34 cellular contexts compared by ENCODE assay signal in the genomic region with DNA sequence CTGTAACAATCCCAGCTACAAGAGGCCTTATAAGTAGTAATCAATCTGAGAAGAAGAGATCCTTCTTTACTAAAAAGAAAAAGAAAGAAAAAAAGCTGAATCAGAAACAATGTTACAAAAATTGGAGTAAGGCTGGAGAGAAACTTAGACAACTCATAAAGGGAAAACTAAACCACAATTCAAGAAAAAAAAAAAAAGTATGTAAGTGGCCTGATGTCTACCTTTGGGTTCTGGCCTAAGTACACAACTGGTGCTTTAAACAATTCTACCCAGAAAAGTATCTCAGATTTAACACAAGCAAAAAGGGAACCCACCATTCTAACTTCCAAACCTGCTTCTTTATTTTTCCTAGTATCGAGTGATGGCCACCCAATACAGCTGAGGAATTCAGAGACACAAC. TPM values are rescaled to one million over a fixed set of nuclear protein-coding genes. Genes with fewer than 3 reads are reported as not detected.
"Had no signal": no experiment of that assay in that cellular context is flagged by ENCODE, and none has a peak within 500 bp of the region (broad histone marks: within the 10 kb centered on the region; RNA-seq: fewer than 3 reads in every experiment).

No MANE protein-coding gene starts in this region.

- H3K4me2 ChIP-seq: SK-N-SH had no signal

- DNase-seq: activated B cell treated with CpG ODN at 0.5 μM for 24 hours; activated CD4-positive, alpha-beta memory T cell treated with anti-CD3 and anti-CD28 coated beads for 36 hours; activated CD4-positive, alpha-beta T cell treated with anti-CD3 and anti-CD28 coated beads for 4 hours; activated CD4-positive, alpha-beta T cell treated with anti-CD3 and anti-CD28 coated beads, Interleukin-2, amount 50 U/mL, for 1 hour; activated CD4-positive, CD25-positive, alpha-beta regulatory T cell treated with anti-CD3 and anti-CD28 coated beads, Interleukin-2, amount 50 U/mL, for 72 hours; activated CD8-positive, alpha-beta memory T cell treated with anti-CD3 and anti-CD28 coated beads, Interleukin-2, amount 50 U/mL, for 4 hours; activated gamma-delta T cell treated with Interleukin-2 at 50 U/mL for 16 hours; activated naive CD4-positive, alpha-beta T cell treated with anti-CD3 and anti-CD28 coated beads for 36 hours; activated naive CD8-positive, alpha-beta T cell treated with anti-CD3 and anti-CD28 coated beads, Interleukin-2, amount 50 U/mL, for 24 hours; activated T-cell treated with anti-CD3 and anti-CD28 coated beads for 4 hours; activated T-cell treated with anti-CD3 and anti-CD28 coated beads, Interleukin-2, amount 50 U/mL, for 4 hours; anterior cingulate cortex; caudate nucleus; Kasumi-1; KG1; MM.1S; MV-4-11; NCI-H1092; NCI-H1436 treated with DMSO at 0.1 percent for 48 hours; NCI-H1694 treated with DMSO at 0.1 percent for 48 hours; NCI-H2029; NCI-H2107; NCI-H226; NCI-H446 treated with DMSO at 0.1 percent for 48 hours; NCI-H524; PC-3; Peyer's patch; RPMI8226; SHP77 treated with DMSO at 0.1 percent for 48 hours; SK-N-SH had no signal

- H3K27ac ChIP-seq: Peyer's patch, SJSA1, VCaP had no signal

- H3K9me2 ChIP-seq: SK-N-SH had no signal

- H3K27me3 ChIP-seq: Peyer's patch, SJSA1 had no signal

- H3K9me3 ChIP-seq: Peyer's patch, SJSA1, SK-N-SH had no signal

- H3K4me1 ChIP-seq: Peyer's patch, SJSA1 had no signal

- H3K36me3 ChIP-seq: Peyer's patch, SJSA1 had no signal

- H3K4me3 ChIP-seq: Peyer's patch, SJSA1 had no signal

- H3K9ac ChIP-seq: SK-N-SH had no signal

- ATAC-seq: activated naive CD4-positive, alpha-beta T cell treated with anti-CD3 and anti-CD28 coated beads, Interleukin-2, amount 50 U/mL, for 72 hours; activated naive CD8-positive, alpha-beta T cell treated with anti-CD3 and anti-CD28 coated beads, Interleukin-2, amount 50 U/mL, for 24 hours; activated T-cell treated with anti-CD3 and anti-CD28 coated beads, Interleukin-2, amount 50 U/mL, for 4 hours; PC-3 had no signal

RNA-seq across cellular contexts. Expression of gene ZNF521, which starts 45.3 kb away (rescaled TPM):
- total RNA-seq: activated CD4-positive, alpha-beta memory T cell treated with anti-CD3 and anti-CD28 coated beads for 36 hours; activated naive CD4-positive, alpha-beta T cell treated with anti-CD3 and anti-CD28 coated beads for 36 hours; activated naive CD4-positive, alpha-beta T cell treated with anti-CD3 and anti-CD28 coated beads, Interleukin-2, amount 50 U/mL, for 72 hours; activated T-helper 1 cell treated with anti-CD3 and anti-CD28 coated beads, Interleukin-12 subunit alpha, Interleukin-12 subunit beta, Interleukin-2, Interleukin-4 antibody, amounts not matched to agents 30 ng/mL and 10 ng/mL and 1 ng/mL, durations not matched to agents 14 hours and 24 hours and 36 hours had no signal
